Comparison of ENCODE assay signal across 10 cellular contexts in genomic region chr1:151680812-151681211, GRCh38. TPM values are rescaled to one million over a fixed set of nuclear protein-coding genes. Genes with fewer than 3 reads are reported as not detected.
A peak's percentile ranks its signal among the peaks of the same experiment; 100 is the strongest.
DNase-seq lines count a peak whose midpoint lies in the region; ATAC-seq, FAIRE-seq and TF ChIP-seq lines count a peak whose summit lies in the region.
"Had no signal": no experiment of that assay in that cellular context is flagged by ENCODE, and none has a peak within 500 bp of the region (broad histone marks: within the 10 kb centered on the region; RNA-seq: fewer than 3 reads in every experiment).

No MANE protein-coding gene starts in this region.

- peak overlapping the region; percentile 4; the same call in 1 of the 2 replicates for H3K9ac ChIP-seq in IMR-90 (ENCODE audit: low read depth, low read length)
- no peak overlapping the region for H3K9ac ChIP-seq in colonic mucosa (ENCODE audit: low read depth in 2 of 2, low read length in 2 of 2)

- peaks cover 4% of the 10 kb centered on the region for H3K9me1 ChIP-seq in IMR-90 (ENCODE audit: insufficient read depth, low read length)

- no TSS peak for BruUV-seq in IMR-90 (replicated peaks; lab: Mats Ljungman, UMichigan)

- peak overlapping the region; percentile 71; the same call in 1 of the 2 replicates for H2AK5ac ChIP-seq in IMR-90 (ENCODE audit: low read depth, low read length)

- CTCF ChIA-PET in IMR-90 (lab: Yijun Ruan, JAX) = interaction anchor here (1.2 kb wide), 1 partner anchor 14 kb away, joined by 3 read pairs; no protein-coding TSS in a partner anchor

- H2AK9ac ChIP-seq in IMR-90 (replicated peaks; ENCODE audit: low read depth, low read length, poor library complexity) = no peak overlapping the region

- H4K5ac ChIP-seq in IMR-90 (ENCODE audit: low read depth, low read length) = peak overlapping the region; percentile 78

- no peak overlapping the region for H2AFZ ChIP-seq in IMR-90 (replicated peaks; ENCODE audit: low read length, poor library complexity)

- intact Hi-C loops in IMR-90 (cut with micrococcal nuclease) = no loop called here
- intact Hi-C loops in colonic mucosa (cut with DNase I) = no loop called here

- dilution Hi-C loops in IMR-90 (cut with HindIII; ENCODE audit: low sequenced_read_pairs, unreplicated experiment) = no loop called here

- WGBS in IMR-90 (ENCODE audit: extremely low coverage in 2 of 2, insufficient read length in 1 of 2), 2 experiments = no CpG with 5 or more reads among the region's 3 CpGs

- H3K18ac ChIP-seq in IMR-90 (ENCODE audit: low read depth, low read length) = peak overlapping the region; percentile 62; the same call in 1 of the 2 replicates

- peak overlapping the region; percentile 62 for H4K91ac ChIP-seq in IMR-90 (ENCODE audit: insufficient read depth, low read depth, low read length)

- POLR2A ChIA-PET in IMR-90 (lab: Charles Lee; ENCODE audit: unreplicated experiment) = no interaction called here

- peak overlapping the region; percentile 96; the same call in 1 of the 2 replicates for H3K4ac ChIP-seq in IMR-90 (ENCODE audit: low read depth, low read length)

- no peaks in the 10 kb centered on the region for H4K20me1 ChIP-seq in IMR-90 (ENCODE audit: insufficient read depth, low read length)

- FAIRE-seq in bronchial epithelial cell (lab: Jason Lieb, UNC) = no peak

- in situ Hi-C loops in IMR-90 (cut with MboI; ENCODE audit: low sequenced_read_pairs) = no loop called here
- in situ Hi-C loops in GM13976 (cut with MboI; ENCODE audit: low sequenced_read_pairs, unreplicated experiment) = no loop called here

- peak overlapping the region; percentile 87 for H3K4me2 ChIP-seq in IMR-90 (ENCODE audit: low read depth, low read length)

- H3K27me3 ChIP-seq in IMR-90 (ENCODE audit: control insufficient read depth, insufficient read depth, low read length) (no peaks in the 10 kb centered on the region), bronchial epithelial cell (ENCODE audit: control insufficient read depth, insufficient read depth, low read length) (no peaks in the 10 kb centered on the region), muscle layer of duodenum (ENCODE audit: low read depth, low read length) (no peaks in the 10 kb centered on the region), colonic mucosa (no peaks in the 10 kb centered on the region)

- H2BK5ac ChIP-seq in IMR-90 (ENCODE audit: low read depth, low read length, poor library complexity, severe bottlenecking) = peak overlapping the region; percentile 100

- peak overlapping the region; percentile 74 for H2BK15ac ChIP-seq in IMR-90 (ENCODE audit: low read depth, low read length)

- DNase-seq in AG09319 (ENCODE audit: extremely low read depth, low read depth) = peak; percentile 23
- DNase-seq in IMR-90 = peak; percentile 89
- peak; percentile 91 for DNase-seq in bronchial epithelial cell (ENCODE audit: low read depth)
- DNase-seq in colonic mucosa = no peak
- no peak for DNase-seq in GM13976 (ENCODE audit: low spot score)
- DNase-seq in NCI-H1436 (lab: John Stamatoyannopoulos, UW) = no peak
- DNase-seq: activated CD4-positive, CD25-positive, alpha-beta regulatory T cell; NCI-H446 had no signal

- no peak for TF ChIP-seq CTCF in AG09319 (IDR thresholded peaks at IDR 0.05; ENCODE audit: low read depth, low read length)
- no peak for TF ChIP-seq CTCF in IMR-90 (conservative IDR thresholded peaks at IDR 0.05; ENCODE audit: low read depth, low read length)
- TF ChIP-seq CTCF in bronchial epithelial cell (IDR thresholded peaks at IDR 0.05; ENCODE audit: insufficient read depth, low read length, severe bottlenecking) = no peak
- no peak for TF ChIP-seq CTCF in colonic mucosa (IDR thresholded peaks at IDR 0.05)
- TF ChIP-seq CTCF in GM13976 (IDR thresholded peaks at IDR 0.05; ENCODE audit: borderline replicate concordance, control extremely low read depth, extremely low read depth, insufficient read depth, missing control alignments) = no peak

- H3K23ac ChIP-seq in IMR-90 (ENCODE audit: low read depth, low read length) = peak overlapping the region; percentile 91

- H3K79me1 ChIP-seq in IMR-90 (ENCODE audit: low read depth in 1 of 2, low read length in 2 of 2) = peaks cover 0 to 7% of the 10 kb centered on the region in 2 experiments; a peak in 2 of 4 replicates

- H3K27ac ChIP-seq in IMR-90 (ENCODE audit: insufficient read depth, low read length) = peak overlapping the region; percentile 74
- peak overlapping the region; percentile 66 for H3K27ac ChIP-seq in muscle layer of duodenum (ENCODE audit: low read length)
- no peak overlapping the region for H3K27ac ChIP-seq in colonic mucosa

- ATAC-seq in IMR-90 (ENCODE audit: low read depth) (peak; percentile 98), HG02642 (IDR thresholded peaks at IDR 0.05; ENCODE audit: poor library complexity, unreplicated experiment) (no peak)

- H3K14ac ChIP-seq in IMR-90 (replicated peaks; ENCODE audit: low read depth, low read length) = peak overlapping the region; percentile 96

- no peak for TF ChIP-seq RAD21 in IMR-90 (IDR thresholded peaks at IDR 0.05; ENCODE audit: low read length)

- H3K9me3 ChIP-seq in IMR-90 (ENCODE audit: control insufficient read depth, insufficient read depth, low read length) = no peaks in the 10 kb centered on the region
- no peaks in the 10 kb centered on the region for H3K9me3 ChIP-seq in muscle layer of duodenum (ENCODE audit: control insufficient read depth in 1 of 2, low read length in 2 of 2)
- no peaks in the 10 kb centered on the region for H3K9me3 ChIP-seq in colonic mucosa

- H2BK20ac ChIP-seq in IMR-90 (ENCODE audit: low read depth, low read length) = peak overlapping the region; percentile 96

- H3K36me3 ChIP-seq in IMR-90 (ENCODE audit: control insufficient read depth, insufficient read depth, low read length) (peaks cover 2% of the 10 kb centered on the region), bronchial epithelial cell (ENCODE audit: control insufficient read depth, insufficient read depth, low read length) (peaks cover 2% of the 10 kb centered on the region), muscle layer of duodenum (ENCODE audit: control insufficient read depth in 1 of 2, insufficient read depth in 2 of 2, low read length in 2 of 2) (peaks cover 3 to 16% of the 10 kb centered on the region in 2 donors), colonic mucosa (no peaks in the 10 kb centered on the region)

- H3K4me3 ChIP-seq in IMR-90 (ENCODE audit: insufficient read depth, low read depth, low read length) (no peak overlapping the region), bronchial epithelial cell (ENCODE audit: low read depth, low read length) (no peak overlapping the region), muscle layer of duodenum (ENCODE audit: low read depth in 1 of 2, low read length in 2 of 2) (no peak overlapping the region), colonic mucosa (no peak overlapping the region)

- TF ChIP-seq POLR2A in IMR-90 (IDR thresholded peaks at IDR 0.05; ENCODE audit: low read depth, low read length) = no peak

- H2BK120ac ChIP-seq in IMR-90 (ENCODE audit: low read depth, low read length) = peak overlapping the region; percentile 97

- H3K56ac ChIP-seq in IMR-90 (ENCODE audit: extremely low read depth, insufficient read depth, low read length) = peak overlapping the region; percentile 94

- H3K4me1 ChIP-seq in IMR-90 (ENCODE audit: control insufficient read depth, insufficient read depth, low read length) (peaks cover 6% of the 10 kb centered on the region; the same call in 1 of the 2 replicates), muscle layer of duodenum (ENCODE audit: control insufficient read depth in 1 of 2, insufficient read depth in 2 of 2, low read length in 2 of 2) (no peaks in the 10 kb centered on the region), colonic mucosa (no peaks in the 10 kb centered on the region)

- peak overlapping the region; percentile 27 to 87 for H4K8ac ChIP-seq in IMR-90 (ENCODE audit: low read depth in 2 of 2, low read length in 2 of 2)

TF ChIP-seq in IMR-90, 13 proteins besides CTCF, POLR2A, EP300 and RAD21:
- TF ChIP-seq CHD1 (IDR thresholded peaks at IDR 0.05; ENCODE audit: low read depth, low read length) = no peak
- TF ChIP-seq RCOR1 (IDR thresholded peaks at IDR 0.05; ENCODE audit: insufficient replicate concordance, low read length) = no peak
- TF ChIP-seq MAFK (IDR thresholded peaks at IDR 0.05; ENCODE audit: low read depth, low read length) = no peak
- no peak for TF ChIP-seq ELK1 (IDR thresholded peaks at IDR 0.05; ENCODE audit: borderline replicate concordance, low read depth, low read length)
- TF ChIP-seq RFX5 (IDR thresholded peaks at IDR 0.05; ENCODE audit: low read depth, low read length) = no peak
- no peak for TF ChIP-seq CEBPB (IDR thresholded peaks at IDR 0.05; ENCODE audit: low read depth, low read length)
- TF ChIP-seq, protein P1, sequence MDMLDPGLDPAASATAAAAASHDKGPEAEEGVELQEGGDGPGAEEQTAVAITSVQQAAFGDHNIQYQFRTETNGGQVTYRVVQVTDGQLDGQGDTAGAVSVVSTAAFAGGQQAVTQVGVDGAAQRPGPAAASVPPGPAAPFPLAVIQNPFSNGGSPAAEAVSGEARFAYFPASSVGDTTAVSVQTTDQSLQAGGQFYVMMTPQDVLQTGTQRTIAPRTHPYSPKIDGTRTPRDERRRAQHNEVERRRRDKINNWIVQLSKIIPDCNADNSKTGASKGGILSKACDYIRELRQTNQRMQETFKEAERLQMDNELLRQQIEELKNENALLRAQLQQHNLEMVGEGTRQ (IDR thresholded peaks at IDR 0.05; ENCODE audit: low read depth, low read length) = no peak

RNA-seq across cellular contexts. Expression of gene CELF3, which starts 35.8 kb away (rescaled TPM):
- total RNA-seq in IMR-90 (2012; rRNA removed) (not detected in 2 replicates), bronchial epithelial cell (not detected in 2 replicates), colonic mucosa (1 to 10 TPM; 2.7 to 2.8 TPM)
- not detected in 2 replicates for polyA plus RNA-seq in IMR-90 (2012; rRNA removed)
- polyA plus RNA-seq in IMR-90 (2012; cell fraction: cytosol; rRNA removed) = not detected in 2 replicates
- polyA plus RNA-seq in IMR-90 (2012; cell fraction: nucleus; rRNA removed; ENCODE audit: low replicate concordance) = not detected in 2 replicates

RNA-seq across cellular contexts. Expression of gene RIIAD1, which starts 40.5 kb away (rescaled TPM):
- total RNA-seq in IMR-90 (2012; rRNA removed) (not detected in 2 replicates), bronchial epithelial cell (not detected in 2 replicates), colonic mucosa (under 1 TPM in 1 of 2 donors, not detected in 1; 0.91 TPM)
- polyA plus RNA-seq in IMR-90 (2012; rRNA removed) = not detected in 2 replicates
- not detected in 2 replicates for polyA plus RNA-seq in IMR-90 (2012; cell fraction: cytosol; rRNA removed)
- polyA plus RNA-seq in IMR-90 (2012; cell fraction: nucleus; rRNA removed; ENCODE audit: low replicate concordance) = not detected in 2 replicates

Comparison
In these comparisons a context has a peak if more than half of its experiments do, and no peak if none do; other contexts are left out.
1. DNase-seq: peak in AG09319 (single experiment), IMR-90 (single experiment) and bronchial epithelial cell (single experiment); none in colonic mucosa (single experiment), GM13976 (single experiment) and NCI-H1436 (single experiment).